ENCODE assay signal across 8 cellular contexts in the genomic region with DNA sequence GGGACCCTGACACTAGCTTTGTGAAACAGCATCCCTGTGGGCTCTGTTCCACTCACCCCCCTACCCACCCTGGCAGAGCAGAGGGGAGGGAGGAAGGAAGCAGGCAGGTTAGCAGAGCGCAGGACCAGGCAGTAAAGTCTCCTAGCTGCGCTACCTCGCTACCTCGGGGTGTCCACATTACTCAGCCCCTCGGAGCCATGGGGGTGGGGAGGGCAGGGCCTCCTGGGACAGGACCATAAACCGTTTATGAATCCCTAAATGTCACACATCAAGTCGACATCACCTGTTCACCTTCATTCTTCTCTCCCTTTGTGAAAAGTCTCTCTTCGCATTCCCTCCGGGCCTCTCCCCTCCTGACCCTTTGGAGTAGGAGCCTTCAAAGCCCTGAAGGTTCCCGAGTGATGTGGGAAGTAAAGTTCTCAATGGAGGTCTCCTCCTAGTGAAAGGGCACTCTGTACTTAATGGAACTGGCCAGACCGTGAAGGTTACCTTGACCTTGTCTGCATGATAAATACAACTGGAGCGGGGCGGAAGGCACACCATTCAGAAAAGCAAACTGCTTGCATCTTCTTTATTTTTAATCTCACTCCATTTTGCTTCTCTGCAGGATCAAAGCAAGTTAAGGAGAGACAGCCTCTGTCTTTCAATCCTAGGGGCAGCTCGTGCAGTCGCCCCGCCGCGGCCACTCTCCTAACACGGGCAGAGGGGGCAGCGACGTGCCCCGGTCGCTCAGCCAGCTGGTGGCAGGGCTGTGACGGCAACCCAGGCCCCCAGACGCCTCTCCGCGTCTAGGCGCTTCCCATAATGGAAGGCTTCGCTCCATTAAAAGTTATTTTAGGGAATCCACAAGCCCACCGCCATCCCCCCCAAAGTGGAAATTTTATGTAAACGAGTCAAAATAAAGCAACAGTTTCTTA. TPM values are rescaled to one million over a fixed set of nuclear protein-coding genes. Genes with fewer than 3 reads are reported as not detected.
A peak's percentile ranks its signal among the peaks of the same experiment; 100 is the strongest.
DNase-seq lines count a peak whose midpoint lies in the region; ATAC-seq and TF ChIP-seq lines count a peak whose summit lies in the region.

No MANE protein-coding gene starts in this region.

- 0 out of 7 replicates have a peak, but pooled peaks cover 0 to 5% (median 0%) of the 10 kb centered on the region in 3 experiments for H3K36me3 Mint-ChIP-seq in H9 (ENCODE audit: insufficient read depth in 1 of 3, low read depth in 3 of 3)
- H3K36me3 Mint-ChIP-seq in activated CD4-positive, alpha-beta memory T cell treated with anti-CD3 and anti-CD28 coated beads, Interleukin-2, amount 10 ng/mL, durations not matched to agents 7 days and 5 days (ENCODE audit: low read depth): peaks cover 3% of the 10 kb centered on the region

- intact Hi-C loops in left ventricle myocardium superior (cut with micrococcal nuclease): loop anchor here (10.0 kb wide), 1 partner anchor 70 kb away; no protein-coding TSS in a partner anchor

- H3K14ac ChIP-seq in H9 (ENCODE audit: insufficient read depth, low read length): no peak overlapping the region

- H3K27ac ChIP-seq in H9 (ENCODE audit: insufficient read length, low read depth, low read length): no peak overlapping the region

- H4K8ac ChIP-seq in H9 (replicated peaks; ENCODE audit: insufficient read length, low read depth, low read length): no peak overlapping the region

- H3K4me1 Mint-ChIP-seq in H9: peaks cover 40 to 45% of the 10 kb centered on the region in 2 experiments
- H3K4me1 Mint-ChIP-seq in activated CD4-positive, alpha-beta memory T cell treated with anti-CD3 and anti-CD28 coated beads, Interleukin-2, amount 10 ng/mL, durations not matched to agents 7 days and 5 days: peaks cover 12% of the 10 kb centered on the region

- H2BK12ac ChIP-seq in H9 (ENCODE audit: insufficient read length, low read depth, low read length): no peak overlapping the region

- peaks cover 13% of the 10 kb centered on the region; the same call in 1 of the 2 replicates for H3K4me1 ChIP-seq in H9 (ENCODE audit: insufficient read depth, low read length)

- peak overlapping the region; percentile 77 for H3K4me2 ChIP-seq in H9 (ENCODE audit: insufficient read depth, insufficient read length, low read length)

- TF ChIP-seq CTCF in H9 (conservative IDR thresholded peaks at IDR 0.05) (no peak), GM10266 (IDR thresholded peaks at IDR 0.05; ENCODE audit: control insufficient read depth, insufficient read depth, low read depth, missing control alignments) (no peak)

- POLR2A ChIA-PET in activated CD4-positive, alpha-beta memory T cell treated with anti-CD3 and anti-CD28 coated beads, Interleukin-2, amount 10 ng/mL, durations not matched to agents 7 days and 5 days (lab: Charles Lee): no interaction called here

- no peak overlapping the region for H3K56ac ChIP-seq in H9 (ENCODE audit: insufficient read length, low read depth, low read length)

- peak; percentile 68 for ATAC-seq in left ventricle myocardium superior
- no peak for ATAC-seq in HG03354 (IDR thresholded peaks at IDR 0.05; ENCODE audit: poor library complexity, severe bottlenecking, unreplicated experiment)
- no peak for ATAC-seq in GM18870 (IDR thresholded peaks at IDR 0.05; ENCODE audit: unreplicated experiment)

- no peak overlapping the region for H2AK5ac ChIP-seq in H9 (ENCODE audit: insufficient read length, low read length)

- no peak overlapping the region for H3K4ac ChIP-seq in H9 (ENCODE audit: low read depth, low read length)

- peak overlapping the region; percentile 72 to 89 for H3K4me3 Mint-ChIP-seq in H9
- H3K4me3 Mint-ChIP-seq in activated CD4-positive, alpha-beta memory T cell treated with anti-CD3 and anti-CD28 coated beads, Interleukin-2, amount 10 ng/mL, durations not matched to agents 7 days and 5 days: peak overlapping the region; percentile 73

- H3K18ac ChIP-seq in H9 (ENCODE audit: insufficient read length, low read depth, low read length): no peak overlapping the region

- no peaks in the 10 kb centered on the region; the same call in 1 of the 2 replicates for H3K27me3 ChIP-seq in H9 (ENCODE audit: insufficient read depth, low read length)

- no peaks in the 10 kb centered on the region for H3K79me2 ChIP-seq in H9 (ENCODE audit: insufficient read depth, low read length)

- H2AFZ ChIP-seq in H9 (ENCODE audit: low read length): no peak overlapping the region

- H3K23me2 ChIP-seq in H9 (ENCODE audit: insufficient read length, low read depth, low read length, poor library complexity, severe bottlenecking): peaks cover 12% of the 10 kb centered on the region

- H3K9me3 Mint-ChIP-seq in H9: peaks cover 0 to 2% of the 10 kb centered on the region in 2 experiments; a peak in 2 of 5 replicates
- no peaks in the 10 kb centered on the region for H3K9me3 Mint-ChIP-seq in activated CD4-positive, alpha-beta memory T cell treated with anti-CD3 and anti-CD28 coated beads, Interleukin-2, amount 10 ng/mL, durations not matched to agents 7 days and 5 days

- H3K4me3 ChIP-seq in skeletal muscle cell (ENCODE audit: low read depth, low read length): peak overlapping the region; percentile 63

- H2BK20ac ChIP-seq in H9 (ENCODE audit: low read depth, low read length, poor library complexity, severe bottlenecking): no peak overlapping the region

- H4K20me1 ChIP-seq in H9 (ENCODE audit: control insufficient read depth, insufficient read depth, insufficient read length): no peaks in the 10 kb centered on the region

- DNase-seq in H9 (no peak), left ventricle myocardium superior (peak; percentile 62), skeletal muscle cell (ENCODE audit: low read depth) (no peak), GM10266 (ENCODE audit: extremely low spot score) (no peak), cerebellar cortex (ENCODE audit: low spot score) (no peak)
- DNase-seq in activated CD4-positive, alpha-beta memory T cell treated with anti-CD3 and anti-CD28 coated beads, Interleukin-2, amount 10 ng/mL, durations not matched to agents 7 days and 5 days: no peak

- no peak overlapping the region for H3K23ac ChIP-seq in H9 (ENCODE audit: insufficient read length, low read depth, low read length)

- H3K79me1 ChIP-seq in H9 (ENCODE audit: insufficient read depth, low read depth, low read length, poor library complexity, severe bottlenecking): no peaks in the 10 kb centered on the region

- peaks cover 34% of the 10 kb centered on the region for H3K27me3 Mint-ChIP-seq in H9 (ENCODE audit: low read depth)
- H3K27me3 Mint-ChIP-seq in activated CD4-positive, alpha-beta memory T cell treated with anti-CD3 and anti-CD28 coated beads, Interleukin-2, amount 10 ng/mL, durations not matched to agents 7 days and 5 days: peaks cover 53% of the 10 kb centered on the region

- no CpG with 5 or more reads among the region's 31 CpGs for WGBS in H9 (ENCODE audit: extremely low coverage, insufficient read length, low lambda C conversion rate)

- no peak overlapping the region for H2BK5ac ChIP-seq in H9 (ENCODE audit: insufficient read length, low read length)

- CTCF ChIA-PET in activated CD4-positive, alpha-beta memory T cell treated with anti-CD3 and anti-CD28 coated beads, Interleukin-2, amount 10 ng/mL, durations not matched to agents 7 days and 5 days (lab: Charles Lee): interaction anchor here (0.9 kb wide), 1 partner anchor 67 kb away, joined by 3 read pairs; no protein-coding TSS in a partner anchor

- no peak overlapping the region for H3T11ph ChIP-seq in H9 (ENCODE audit: low read length)

- H3K9ac ChIP-seq in H9 (ENCODE audit: extremely low read depth, insufficient read length, low read length): peak overlapping the region; percentile 7

- H3K9me3 ChIP-seq in H9 (ENCODE audit: control insufficient read depth, low read depth, low read length): no peaks in the 10 kb centered on the region

- no peak overlapping the region for H2BK120ac ChIP-seq in H9 (ENCODE audit: low read depth, low read length, poor library complexity, severe bottlenecking)

- no peak overlapping the region for H4K91ac ChIP-seq in H9 (ENCODE audit: insufficient read length, low read depth, low read length)

- no peak overlapping the region for H2BK15ac ChIP-seq in H9 (ENCODE audit: low read depth, low read length)

- no peak overlapping the region for H4K5ac ChIP-seq in H9 (ENCODE audit: insufficient read length, low read depth, low read length)

- peak overlapping the region in 2 of 3 experiments; percentile 35 to 44; a peak in 2 of 7 replicates for H3K27ac Mint-ChIP-seq in H9
- no peak overlapping the region for H3K27ac Mint-ChIP-seq in activated CD4-positive, alpha-beta memory T cell treated with anti-CD3 and anti-CD28 coated beads, Interleukin-2, amount 10 ng/mL, durations not matched to agents 7 days and 5 days

RNA-seq across cellular contexts. Expression of a gene that starts 23.8 kb away (rescaled TPM):
- 27.7 and 29.4 TPM in 2 replicates for total RNA-seq in H9 (2021)
- 10 to 100 TPM; 30.0 to 31.0 TPM for total RNA-seq in activated CD4-positive, alpha-beta memory T cell treated with anti-CD3 and anti-CD28 coated beads, Interleukin-2, amount 10 ng/mL, durations not matched to agents 7 days and 5 days
- total RNA-seq in left ventricle myocardium superior: 13.8 TPM
